ENCODE assay signal across 18 cellular contexts in the genomic region with DNA sequence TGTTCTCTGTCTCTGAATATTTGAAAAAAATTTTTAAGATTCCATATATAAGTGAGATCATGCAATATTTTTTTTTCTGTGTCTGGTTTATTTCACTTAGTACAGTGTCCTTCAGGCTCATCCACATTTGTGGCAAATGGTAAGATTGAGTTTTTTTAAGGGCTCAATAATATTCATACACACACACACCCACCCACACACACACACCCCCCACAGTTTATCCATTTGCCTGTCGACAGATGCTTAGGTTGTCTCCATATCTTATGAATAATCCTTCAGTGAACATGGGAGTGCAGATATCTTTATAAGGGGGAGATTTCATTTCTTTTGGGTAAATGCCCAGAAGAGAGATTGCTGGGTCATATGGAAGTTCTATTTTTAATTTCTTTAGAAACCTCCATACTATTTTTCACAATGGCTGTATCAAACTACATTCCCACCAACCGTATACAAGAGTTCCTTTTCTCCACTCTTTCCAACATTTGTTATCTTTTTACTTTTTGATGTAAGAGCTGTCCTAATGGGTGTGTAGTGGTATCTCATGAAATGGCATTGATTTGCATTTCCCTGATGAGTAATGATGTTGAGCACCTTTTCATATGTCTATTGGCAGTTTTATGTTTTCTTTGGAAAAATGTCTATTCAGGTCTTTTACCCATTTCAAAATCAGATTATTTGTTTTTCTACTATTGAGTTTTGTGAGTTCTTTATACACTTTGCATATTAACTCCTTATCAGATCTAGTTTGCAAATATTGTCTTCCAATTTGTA. TPM values are rescaled to one million over a fixed set of nuclear protein-coding genes. Genes with fewer than 3 reads are reported as not detected.
DNase-seq lines count a peak whose midpoint lies in the region; ATAC-seq and TF ChIP-seq lines count a peak whose summit lies in the region.
"Had no signal": no experiment of that assay in that cellular context is flagged by ENCODE, and none has a peak within 500 bp of the region (broad histone marks: within the 10 kb centered on the region; RNA-seq: fewer than 3 reads in every experiment).

No MANE protein-coding gene starts in this region.

- H3K9me3 ChIP-seq in HEK293 (ENCODE audit: control insufficient read depth, insufficient read depth, low read depth, low read length), result no peaks in the 10 kb centered on the region
- no peaks in the 10 kb centered on the region for H3K9me3 ChIP-seq in lower lobe of right lung

- H3K4me3 ChIP-seq in HEK293 (ENCODE audit: low read depth, low read length), result no peak overlapping the region
- no peak overlapping the region for H3K4me3 ChIP-seq in fibroblast of mammary gland (ENCODE audit: control insufficient read depth, low read depth, low read length)
- no peak overlapping the region for H3K4me3 ChIP-seq in retinal pigment epithelial cell (ENCODE audit: low read length)
- no peak overlapping the region for H3K4me3 ChIP-seq in lower lobe of right lung
- H3K4me3 ChIP-seq: PC-9 had no signal

- no peaks in the 10 kb centered on the region for H3K27me3 ChIP-seq in lower lobe of right lung (ENCODE audit: low read depth)

- peaks cover 41% of the 10 kb centered on the region for H3K4me1 ChIP-seq in HEK293 (ENCODE audit: control insufficient read depth, insufficient read depth, low read length)
- H3K4me1 ChIP-seq in lower lobe of right lung, result no peaks in the 10 kb centered on the region

- no peaks in the 10 kb centered on the region for H3K36me3 ChIP-seq in HEK293 (ENCODE audit: control insufficient read depth in 2 of 2, insufficient read depth in 1 of 2, low read length in 2 of 2)
- H3K36me3 ChIP-seq in lower lobe of right lung, result no peaks in the 10 kb centered on the region

- ATAC-seq in SK-N-SH treated with all-trans-retinoic acid at 6 μM for 48 hours, result peak; percentile 64
- no peak for ATAC-seq in lower lobe of right lung
- no peak for ATAC-seq in Right ventricle myocardium superior (ENCODE audit: poor library complexity)

- POLR2A ChIA-PET in HEK293 (lab: Yijun Ruan, JAX), result no interaction called here

- CTCF ChIA-PET in HEK293 (lab: Yijun Ruan, JAX), result interaction anchor here (1.3 kb wide), 1 partner anchor 11 kb away, joined by 3 read pairs; no protein-coding TSS in a partner anchor

- H3K27ac ChIP-seq in HEK293 (ENCODE audit: extremely low read depth, low read depth, low read length) (no peak overlapping the region), lower lobe of right lung (no peak overlapping the region)
- H3K27ac ChIP-seq: C4-2B, PC-9, RWPE1 had no signal

- TF ChIP-seq CTCF in HEK293 (tag by site-specific recombination; IDR thresholded peaks at IDR 0.05) (no peak), fibroblast of mammary gland (conservative IDR thresholded peaks at IDR 0.05; ENCODE audit: control insufficient read depth, insufficient read depth, low read depth, low read length) (no peak), retinal pigment epithelial cell (conservative IDR thresholded peaks at IDR 0.05; ENCODE audit: low read depth, low read length) (no peak), lower lobe of right lung (IDR thresholded peaks at IDR 0.05) (no peak)

- DNase-seq in fibroblast of mammary gland (ENCODE audit: low read depth) (peak; percentile 17), retinal pigment epithelial cell (ENCODE audit: low read depth) (peak; percentile 54), lower lobe of right lung (no peak), HCEC 1CT (no peak), Right ventricle myocardium superior (no peak), cortex of kidney (lab: John Stamatoyannopoulos, UW) (no peak)
- DNase-seq: DMS79 treated with DMSO at 0.1 percent for 48 hours, H9, IMR-90, Karpas-422, NCI-H1092, NCI-H1436 treated with DMSO at 0.1 percent for 48 hours, NCI-H2029 treated with DMSO at 0.1 percent for 48 hours, PC-9 had no signal

- intact Hi-C loops in lower lobe of right lung (cut with DNase I), result no loop called here
- intact Hi-C loops in Right ventricle myocardium superior (cut with DNase I), result no loop called here

TF ChIP-seq in HEK293, 187 proteins besides CTCF, POLR2A, EP300 and RAD21 (continues in another document):
- TF ChIP-seq WT1 (tag by site-specific recombination; IDR thresholded peaks at IDR 0.05) (peak; percentile 24; the same call in 1 of the 2 replicates), ZNF529 (tag by site-specific recombination; IDR thresholded peaks at IDR 0.05; ENCODE audit: insufficient replicate concordance) (no peak), ZNF664 (tag by site-specific recombination; IDR thresholded peaks at IDR 0.05) (peak; percentile 97), ZNF10 (tag by site-specific recombination; IDR thresholded peaks at IDR 0.05) (0 out of 2 replicates have a peak, but pooled peaks have one; percentile 39), ZNF843 (tag by site-specific recombination; IDR thresholded peaks at IDR 0.05) (peak; percentile 51; the same call in 1 of the 2 replicates)
- TF ChIP-seq, protein P1, sequence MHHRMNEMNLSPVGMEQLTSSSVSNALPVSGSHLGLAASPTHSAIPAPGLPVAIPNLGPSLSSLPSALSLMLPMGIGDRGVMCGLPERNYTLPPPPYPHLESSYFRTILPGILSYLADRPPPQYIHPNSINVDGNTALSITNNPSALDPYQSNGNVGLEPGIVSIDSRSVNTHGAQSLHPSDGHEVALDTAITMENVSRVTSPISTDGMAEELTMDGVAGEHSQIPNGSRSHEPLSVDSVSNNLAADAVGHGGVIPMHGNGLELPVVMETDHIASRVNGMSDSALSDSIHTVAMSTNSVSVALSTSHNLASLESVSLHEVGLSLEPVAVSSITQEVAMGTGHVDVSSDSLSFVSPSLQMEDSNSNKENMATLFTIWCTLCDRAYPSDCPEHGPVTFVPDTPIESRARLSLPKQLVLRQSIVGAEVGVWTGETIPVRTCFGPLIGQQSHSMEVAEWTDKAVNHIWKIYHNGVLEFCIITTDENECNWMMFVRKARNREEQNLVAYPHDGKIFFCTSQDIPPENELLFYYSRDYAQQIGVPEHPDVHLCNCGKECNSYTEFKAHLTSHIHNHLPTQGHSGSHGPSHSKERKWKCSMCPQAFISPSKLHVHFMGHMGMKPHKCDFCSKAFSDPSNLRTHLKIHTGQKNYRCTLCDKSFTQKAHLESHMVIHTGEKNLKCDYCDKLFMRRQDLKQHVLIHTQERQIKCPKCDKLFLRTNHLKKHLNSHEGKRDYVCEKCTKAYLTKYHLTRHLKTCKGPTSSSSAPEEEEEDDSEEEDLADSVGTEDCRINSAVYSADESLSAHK (tag by site-specific recombination; IDR thresholded peaks at IDR 0.05), result peak; percentile 60; the same call in 1 of the 2 replicates

TF ChIP-seq in SK-N-SH treated with all-trans-retinoic acid at 6 μM for 48 hours, 23 proteins besides CTCF, POLR2A, EP300 and RAD21:
- TF ChIP-seq, protein P2, sequence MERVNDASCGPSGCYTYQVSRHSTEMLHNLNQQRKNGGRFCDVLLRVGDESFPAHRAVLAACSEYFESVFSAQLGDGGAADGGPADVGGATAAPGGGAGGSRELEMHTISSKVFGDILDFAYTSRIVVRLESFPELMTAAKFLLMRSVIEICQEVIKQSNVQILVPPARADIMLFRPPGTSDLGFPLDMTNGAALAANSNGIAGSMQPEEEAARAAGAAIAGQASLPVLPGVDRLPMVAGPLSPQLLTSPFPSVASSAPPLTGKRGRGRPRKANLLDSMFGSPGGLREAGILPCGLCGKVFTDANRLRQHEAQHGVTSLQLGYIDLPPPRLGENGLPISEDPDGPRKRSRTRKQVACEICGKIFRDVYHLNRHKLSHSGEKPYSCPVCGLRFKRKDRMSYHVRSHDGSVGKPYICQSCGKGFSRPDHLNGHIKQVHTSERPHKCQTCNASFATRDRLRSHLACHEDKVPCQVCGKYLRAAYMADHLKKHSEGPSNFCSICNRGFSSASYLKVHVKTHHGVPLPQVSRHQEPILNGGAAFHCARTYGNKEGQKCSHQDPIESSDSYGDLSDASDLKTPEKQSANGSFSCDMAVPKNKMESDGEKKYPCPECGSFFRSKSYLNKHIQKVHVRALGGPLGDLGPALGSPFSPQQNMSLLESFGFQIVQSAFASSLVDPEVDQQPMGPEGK (CRISPR knock-in tag; IDR thresholded peaks at IDR 0.05; ENCODE audit: borderline replicate concordance), result peak; percentile 40
- no peak for TF ChIP-seq ZFP3 (CRISPR knock-in tag; IDR thresholded peaks at IDR 0.05)
- TF ChIP-seq ISL1 (CRISPR knock-in tag; IDR thresholded peaks at IDR 0.05), result peak; percentile 80
- TF ChIP-seq, protein P3, sequence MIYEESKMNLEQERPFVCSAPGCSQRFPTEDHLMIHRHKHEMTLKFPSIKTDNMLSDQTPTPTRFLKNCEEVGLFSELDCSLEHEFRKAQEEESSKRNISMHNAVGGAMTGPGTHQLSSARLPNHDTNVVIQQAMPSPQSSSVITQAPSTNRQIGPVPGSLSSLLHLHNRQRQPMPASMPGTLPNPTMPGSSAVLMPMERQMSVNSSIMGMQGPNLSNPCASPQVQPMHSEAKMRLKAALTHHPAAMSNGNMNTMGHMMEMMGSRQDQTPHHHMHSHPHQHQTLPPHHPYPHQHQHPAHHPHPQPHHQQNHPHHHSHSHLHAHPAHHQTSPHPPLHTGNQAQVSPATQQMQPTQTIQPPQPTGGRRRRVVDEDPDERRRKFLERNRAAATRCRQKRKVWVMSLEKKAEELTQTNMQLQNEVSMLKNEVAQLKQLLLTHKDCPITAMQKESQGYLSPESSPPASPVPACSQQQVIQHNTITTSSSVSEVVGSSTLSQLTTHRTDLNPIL (CRISPR knock-in tag; IDR thresholded peaks at IDR 0.05; ENCODE audit: low read depth), result peak; percentile 77; the same call in 1 of the 2 replicates
- no peak for TF ChIP-seq ZNF8 (CRISPR knock-in tag; IDR thresholded peaks at IDR 0.05)
- peak; percentile 53; the same call in 1 of the 2 replicates for TF ChIP-seq TCF4 (CRISPR knock-in tag; IDR thresholded peaks at IDR 0.05; ENCODE audit: borderline replicate concordance)
- TF ChIP-seq BACH2 (CRISPR knock-in tag; IDR thresholded peaks at IDR 0.05; ENCODE audit: borderline replicate concordance), result no peak

RNA-seq across cellular contexts. Expression of a gene that starts 35.0 kb away (rescaled TPM):
- total RNA-seq in lower lobe of right lung, result 45.7 TPM
- 5.2 TPM for total RNA-seq in Right ventricle myocardium superior
- total RNA-seq: PC-9 had no signal

Comparison
In these comparisons a context has a peak if more than half of its experiments do, and no peak if none do; other contexts are left out.
1. DNase-seq: peak in fibroblast of mammary gland (single experiment) and retinal pigment epithelial cell (single experiment); none in lower lobe of right lung (single experiment), HCEC 1CT (single experiment), Right ventricle myocardium superior (single experiment) and cortex of kidney (single experiment).